ENCODE assay signal across 16 cellular contexts in the genomic region with DNA sequence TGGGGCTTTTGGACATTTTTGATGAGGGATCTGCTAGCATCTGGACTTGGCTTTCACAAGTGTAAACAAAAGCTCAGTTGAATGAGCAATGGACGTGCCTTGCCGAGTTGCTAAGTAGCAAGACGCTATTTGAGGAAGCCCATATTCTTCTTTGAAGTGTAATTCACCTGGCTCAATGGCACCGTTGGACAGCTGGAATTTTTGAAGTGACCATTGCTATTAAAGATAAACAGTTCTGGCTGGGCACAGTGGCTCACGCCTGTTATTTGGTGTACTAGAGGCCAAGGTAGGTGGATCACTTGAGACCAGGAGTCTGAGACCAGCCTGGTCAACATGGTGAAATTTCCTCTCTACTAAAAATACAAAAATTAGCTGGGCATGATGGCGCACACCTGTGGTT.
"Had no signal": no experiment of that assay in that cellular context is flagged by ENCODE, and none has a peak within 500 bp of the region (broad histone marks: within the 10 kb centered on the region; RNA-seq: fewer than 3 reads in every experiment).

No MANE protein-coding gene starts in this region.

- H3K27me3 ChIP-seq: hepatocyte, neutrophil, transverse colon had no signal

- ATAC-seq: activated CD4-positive, alpha-beta T cell treated with anti-CD3 and anti-CD28 coated beads for 36 hours; activated CD8-positive, alpha-beta memory T cell treated with anti-CD3 and anti-CD28 coated beads, Interleukin-2, amount 10 ng/mL, durations not matched to agents 7 days and 5 days; naive thymus-derived CD8-positive, alpha-beta T cell; stimulated activated naive B cell treated with anti-CD40 and anti-IgM and Interleukin-4, amounts not matched to agents 10 μg/mL and 1 μg/mL and 100 μg/mL, for 72 hours had no signal

- H3K27ac ChIP-seq: dorsolateral prefrontal cortex, hepatocyte, left ventricle myocardium inferior, neutrophil, parathyroid adenoma, transverse colon had no signal

- DNase-seq: activated CD4-positive, alpha-beta memory T cell treated with anti-CD3 and anti-CD28 coated beads for 36 hours; activated CD4-positive, alpha-beta T cell treated with anti-CD3 and anti-CD28 coated beads for 36 hours; activated CD8-positive, alpha-beta memory T cell treated with anti-CD3 and anti-CD28 coated beads, Interleukin-2, amount 10 ng/mL, durations not matched to agents 7 days and 5 days; activated naive CD4-positive, alpha-beta T cell treated with anti-CD3 and anti-CD28 coated beads, Interleukin-2, amount 10 ng/mL, durations not matched to agents 7 days and 5 days; activated T-cell treated with anti-CD3 and anti-CD28 coated beads, Interleukin-2, amount 50 U/mL, for 1 hour; dorsolateral prefrontal cortex; erythroblast; left ventricle myocardium inferior; mesenchymal stem cell; naive thymus-derived CD8-positive, alpha-beta T cell; stimulated activated CD4-positive, alpha-beta T cell treated with anti-CD3 and anti-CD28 coated beads, Interleukin-2, amount 100 ng/mL, for 48 hours; stimulated activated naive B cell treated with anti-CD40 and anti-IgM and Interleukin-4, amounts not matched to agents 10 μg/mL and 1 μg/mL and 100 μg/mL, for 72 hours; transverse colon had no signal

- H3K4me1 ChIP-seq: left ventricle myocardium inferior, parathyroid adenoma had no signal

- H3K9me3 ChIP-seq: neutrophil, transverse colon had no signal

- H3K36me3 ChIP-seq: left ventricle myocardium inferior, neutrophil, transverse colon had no signal

- H3K4me3 ChIP-seq: dorsolateral prefrontal cortex, hepatocyte, left ventricle myocardium inferior, transverse colon had no signal
